In the genomic region with DNA sequence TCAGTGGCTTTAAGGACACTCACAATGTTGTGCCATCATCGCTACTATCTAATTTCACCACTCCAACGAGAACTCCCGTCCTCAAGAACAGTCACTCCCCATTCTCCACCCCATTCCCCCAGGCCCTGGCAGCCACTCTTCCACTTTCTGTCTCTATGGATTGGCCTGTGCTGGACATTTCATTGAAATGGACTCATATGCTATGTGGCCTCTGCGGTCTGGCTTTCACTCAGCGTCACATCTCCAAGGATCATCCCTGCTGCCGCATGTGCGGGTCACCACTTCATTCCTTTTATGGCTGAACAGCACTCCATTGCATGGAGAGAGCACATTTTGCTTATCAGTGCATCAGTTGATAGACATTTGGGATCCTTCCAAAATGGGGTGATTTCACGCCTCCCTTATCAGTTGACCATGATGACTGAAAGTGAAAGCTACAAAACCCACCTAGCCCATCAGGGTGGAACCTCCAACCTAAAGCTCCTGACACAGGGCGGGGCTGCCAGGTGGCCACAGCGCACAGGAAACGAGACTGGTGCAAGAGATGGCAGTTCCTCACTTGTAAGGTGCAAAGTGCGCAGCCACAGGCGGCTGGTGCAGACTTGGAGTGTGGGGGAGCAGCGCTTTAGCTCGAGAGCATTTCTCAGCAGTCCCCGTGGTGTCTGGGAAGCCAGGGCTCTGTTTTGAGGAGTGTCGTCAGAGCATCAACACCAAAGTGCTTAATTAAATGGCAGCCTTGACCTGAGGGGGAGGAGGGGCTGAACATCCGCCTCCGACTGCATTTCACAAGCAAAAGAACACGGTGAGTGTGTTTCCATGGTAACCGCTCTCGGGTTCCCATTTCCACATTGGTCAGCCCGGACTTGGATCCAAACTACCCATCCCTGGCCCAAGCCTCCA, we compare ENCODE assay signal across 8 cellular contexts. TPM values are rescaled to one million over a fixed set of nuclear protein-coding genes. Genes with fewer than 3 reads are reported as not detected.
DNase-seq lines count a peak whose midpoint lies in the region; ATAC-seq, FAIRE-seq and TF ChIP-seq lines count a peak whose summit lies in the region.

No MANE protein-coding gene starts in this region.

- no peak for TF ChIP-seq RAD21 in HepG2 (CRISPR knock-in tag; IDR thresholded peaks at IDR 0.05)

- H3K9me3 ChIP-seq in HepG2 (ENCODE audit: low read length) = no peaks in the 10 kb centered on the region

- no peaks in the 10 kb centered on the region for H3K79me2 ChIP-seq in HepG2 (ENCODE audit: insufficient read depth, low read length)

- H3K27me3 ChIP-seq in HepG2 (ENCODE audit: control insufficient read depth in 1 of 2, insufficient read depth in 2 of 2, low read length in 2 of 2) = no peaks in the 10 kb centered on the region

- 80% methylated on average over 19 of the region's 23 CpGs for WGBS in HepG2 (ENCODE audit: low lambda C conversion rate)

- CTCF ChIA-PET in HepG2 (lab: Yijun Ruan, JAX; ENCODE audit: low intra/inter-chr PET ratio, low total read pairs) = no interaction called here

- POLR2A ChIA-PET in HepG2 (lab: Yijun Ruan, JAX) = interaction anchor here (0.9 kb wide), 1 partner anchor 8 kb away, joined by 3 read pairs; no protein-coding TSS in a partner anchor

- no peak for TF ChIP-seq EP300 in HepG2 (IDR thresholded peaks at IDR 0.05; ENCODE audit: low read depth in 2 of 2, low read length in 2 of 2)
- TF ChIP-seq EP300 in HepG2 (CRISPR knock-in tag; IDR thresholded peaks at IDR 0.05; ENCODE audit: borderline replicate concordance) = no peak

- peak; percentile 4 for FAIRE-seq in HepG2 (lab: Jason Lieb, UNC)

- H3K9me3 Mint-ChIP-seq in stimulated activated naive CD8-positive, alpha-beta T cell treated with anti-CD3 and anti-CD28 coated beads, Interleukin-15, Interleukin-2, amounts not matched to agents 100 ng/mL and 50 ng/mL, for 24 hours = no peaks in the 10 kb centered on the region

- peaks cover 37% of the 10 kb centered on the region for H3K4me1 ChIP-seq in HepG2 (ENCODE audit: insufficient read depth, low read length)

- peak; percentile 56 for TF ChIP-seq POLR2A in GM18526 (IDR thresholded peaks at IDR 0.05; ENCODE audit: extremely low read depth, insufficient read length)
- no peak for TF ChIP-seq POLR2A in HepG2 (IDR thresholded peaks at IDR 0.05; ENCODE audit: insufficient read depth in 1 of 2, low read depth in 2 of 2, low read length in 2 of 2)

- peaks cover 63% of the 10 kb centered on the region for H3K4me1 Mint-ChIP-seq in stimulated activated naive CD8-positive, alpha-beta T cell treated with anti-CD3 and anti-CD28 coated beads, Interleukin-15, Interleukin-2, amounts not matched to agents 100 ng/mL and 50 ng/mL, for 24 hours (ENCODE audit: low read depth)

- no TSS peak for BruUV-seq in HepG2 (replicated peaks; lab: Mats Ljungman, UMichigan)

- no peaks in the 10 kb centered on the region for H3K27me3 Mint-ChIP-seq in stimulated activated naive CD8-positive, alpha-beta T cell treated with anti-CD3 and anti-CD28 coated beads, Interleukin-15, Interleukin-2, amounts not matched to agents 100 ng/mL and 50 ng/mL, for 24 hours

- H2AFZ ChIP-seq in HepG2 (ENCODE audit: low read length) = no peak overlapping the region

- peak overlapping the region; percentile 80 for H3K4me3 Mint-ChIP-seq in stimulated activated naive CD8-positive, alpha-beta T cell treated with anti-CD3 and anti-CD28 coated beads, Interleukin-15, Interleukin-2, amounts not matched to agents 100 ng/mL and 50 ng/mL, for 24 hours

- intact Hi-C loops in HepG2 (cut with micrococcal nuclease; ENCODE audit: unreplicated experiment) = no loop called here

- peak; percentile 74 for ATAC-seq in HG02623 (IDR thresholded peaks at IDR 0.05; ENCODE audit: unreplicated experiment)
- ATAC-seq in HepG2 = peak; percentile 36

- DNase-seq in NOMO-1 (lab: John Stamatoyannopoulos, UW; ENCODE audit: unreplicated experiment in 2 of 2) (peak; percentile 88 to 90), HepG2 (ENCODE audit: low spot score) (peak; percentile 36), globus pallidus (ENCODE audit: low spot score) (no peak), NCI-H774 (lab: John Stamatoyannopoulos, UW) (no peak)
- peak; percentile 89 for DNase-seq in activated effector memory CD4-positive, alpha-beta T cell treated with anti-CD3 and anti-CD28 coated beads, Interleukin-2, amount 50 U/mL, for 16 hours

- H3K27ac ChIP-seq in HepG2 (ENCODE audit: extremely low read length, insufficient read depth, low read length) = peak overlapping the region; percentile 4

- peaks cover 0 to 3% of the 10 kb centered on the region in 2 experiments; a peak in 1 of 5 replicates for H3K36me3 ChIP-seq in HepG2 (replicated peaks in 1 of 2; ENCODE audit: control insufficient read depth in 1 of 2, insufficient read depth in 2 of 2, low read length in 2 of 2)

- no peaks in the 10 kb centered on the region for H4K20me1 ChIP-seq in HepG2 (ENCODE audit: insufficient read depth, low read length)

- TF ChIP-seq CTCF in HepG2 (CRISPR knock-in tag; IDR thresholded peaks at IDR 0.05) = no peak

- H3K27ac Mint-ChIP-seq in stimulated activated naive CD8-positive, alpha-beta T cell treated with anti-CD3 and anti-CD28 coated beads, Interleukin-15, Interleukin-2, amounts not matched to agents 100 ng/mL and 50 ng/mL, for 24 hours = peak overlapping the region; percentile 90

- no peak overlapping the region for H3K9ac ChIP-seq in HepG2 (ENCODE audit: insufficient read depth, low read depth, low read length)

- H3K4me2 ChIP-seq in HepG2 (ENCODE audit: low read depth, low read length) = no peak overlapping the region

- in situ Hi-C loops in HepG2 (cut with HindIII; ENCODE audit: extremely low pct_ligation_motif_present, low pct_unique_long_range_greater_than_20kb) = no loop called here

- peaks cover 76% of the 10 kb centered on the region for H3K36me3 Mint-ChIP-seq in stimulated activated naive CD8-positive, alpha-beta T cell treated with anti-CD3 and anti-CD28 coated beads, Interleukin-15, Interleukin-2, amounts not matched to agents 100 ng/mL and 50 ng/mL, for 24 hours (ENCODE audit: low read depth)

- no peak overlapping the region for H3K4me3 ChIP-seq in HepG2 (replicated peaks in 1 of 3; ENCODE audit: insufficient read depth in 1 of 3, low read depth in 2 of 3, low read length in 3 of 3)

TF ChIP-seq in HepG2, 621 proteins besides CTCF, POLR2A, EP300 and RAD21 (continues in another document):
- TF ChIP-seq KDM5B (CRISPR knock-in tag; IDR thresholded peaks at IDR 0.05; ENCODE audit: borderline replicate concordance) = 0 out of 2 replicates have a peak, but pooled peaks have one; percentile 32
- peak; percentile 57 for TF ChIP-seq HNF4A (CRISPR knock-in tag; IDR thresholded peaks at IDR 0.05)
- TF ChIP-seq HOXA3 (CRISPR knock-in tag; IDR thresholded peaks at IDR 0.05) = peak; percentile 50
- TF ChIP-seq GABPA (IDR thresholded peaks at IDR 0.05; ENCODE audit: low read depth, low read length) = no peak
- TF ChIP-seq GABPA (CRISPR knock-in tag; IDR thresholded peaks at IDR 0.05; ENCODE audit: low read depth) = 0 out of 2 replicates have a peak, but pooled peaks have one; percentile 25

RNA-seq across cellular contexts. Expression of a gene that starts 23.8 kb away (rescaled TPM):
- total RNA-seq in HepG2 (2016; rRNA removed; fragmentation: Illumina TruSeq; extraction: Trizol) = 8.6 and 8.7 TPM in 2 replicates
- 5.8 and 8.7 TPM in 2 replicates for total RNA-seq in HepG2 (2016; cell fraction: cytosol; rRNA removed; fragmentation: Illumina TruSeq; extraction: Trizol; ENCODE audit: low read depth)
- total RNA-seq in HepG2 (2016; cell fraction: insoluble cytoplasmic fraction; rRNA removed; fragmentation: Illumina TruSeq; extraction: Trizol) = 7.3 and 9.2 TPM in 2 replicates
- total RNA-seq in HepG2 (2016; cell fraction: membrane; rRNA removed; fragmentation: Illumina TruSeq; extraction: Trizol) = 14.0 and 18.2 TPM in 2 replicates
- total RNA-seq in HepG2 (2016; cell fraction: nucleus; rRNA removed; fragmentation: Illumina TruSeq; extraction: Trizol) = 3.7 and 4.3 TPM in 2 replicates
- polyA plus RNA-seq in HepG2 (2011; rRNA removed) = 9.7 and 16.9 TPM in 2 replicates
- 8.5 and 16.0 TPM in 2 replicates for polyA plus RNA-seq in HepG2 (2011; cell fraction: cytosol; rRNA removed)
- 5.1 and 7.3 TPM in 2 replicates for polyA plus RNA-seq in HepG2 (2011; cell fraction: nucleus; rRNA removed)
- 8.5 and 17.2 TPM in 2 replicates for polyA plus RNA-seq in HepG2 (2012)
- polyA plus RNA-seq in HepG2 (2016; cell fraction: cytosol; fragmentation: Illumina TruSeq; extraction: Trizol; ENCODE audit: low read depth) = 15.3 and 18.5 TPM in 2 replicates
- 17.5 and 21.2 TPM in 2 replicates for polyA plus RNA-seq in HepG2 (2016; cell fraction: insoluble cytoplasmic fraction; fragmentation: Illumina TruSeq; extraction: Trizol; ENCODE audit: low read depth)
- 23.1 and 28.6 TPM in 2 replicates for polyA plus RNA-seq in HepG2 (2016; cell fraction: membrane; fragmentation: Illumina TruSeq; extraction: Trizol; ENCODE audit: low read depth)
- polyA plus RNA-seq in HepG2 (2016; cell fraction: nucleus; fragmentation: Illumina TruSeq; extraction: Trizol; ENCODE audit: insufficient read depth, low read depth) = 10.8 and 11.4 TPM in 2 replicates
- 13.8 and 51.4 TPM in 2 replicates for polyA minus RNA-seq in HepG2 (2011; rRNA and poly(A)+ RNA removed; ENCODE audit: low replicate concordance)
- 3.7 and 9.1 TPM in 2 replicates for polyA minus RNA-seq in HepG2 (2011; cell fraction: cytosol; rRNA and poly(A)+ RNA removed)
- 3.7 and 4.8 TPM in 2 replicates for polyA minus RNA-seq in HepG2 (2011; cell fraction: nucleus; rRNA and poly(A)+ RNA removed)

RNA-seq across cellular contexts. Expression of a gene that starts 54.2 kb away (rescaled TPM):
- total RNA-seq in HepG2 (2016; rRNA removed; fragmentation: Illumina TruSeq; extraction: Trizol) = 23.6 and 24.3 TPM in 2 replicates
- total RNA-seq in HepG2 (2016; cell fraction: cytosol; rRNA removed; fragmentation: Illumina TruSeq; extraction: Trizol; ENCODE audit: low read depth) = 5.2 and 5.7 TPM in 2 replicates
- 19.7 and 25.5 TPM in 2 replicates for total RNA-seq in HepG2 (2016; cell fraction: insoluble cytoplasmic fraction; rRNA removed; fragmentation: Illumina TruSeq; extraction: Trizol)
- total RNA-seq in HepG2 (2016; cell fraction: membrane; rRNA removed; fragmentation: Illumina TruSeq; extraction: Trizol) = 13.6 and 13.8 TPM in 2 replicates
- 19.3 and 23.7 TPM in 2 replicates for total RNA-seq in HepG2 (2016; cell fraction: nucleus; rRNA removed; fragmentation: Illumina TruSeq; extraction: Trizol)
- polyA plus RNA-seq in HepG2 (2011; rRNA removed) = 26.0 and 34.9 TPM in 2 replicates
- polyA plus RNA-seq in HepG2 (2011; cell fraction: cytosol; rRNA removed) = 19.5 and 24.5 TPM in 2 replicates
- 101 and 113 TPM in 2 replicates for polyA plus RNA-seq in HepG2 (2011; cell fraction: nucleus; rRNA removed)
- polyA plus RNA-seq in HepG2 (2012) = 13.5 and 16.7 TPM in 2 replicates
- polyA plus RNA-seq in HepG2 (2016; cell fraction: cytosol; fragmentation: Illumina TruSeq; extraction: Trizol; ENCODE audit: low read depth) = 3.3 and 4.5 TPM in 2 replicates
- 12.0 and 13.5 TPM in 2 replicates for polyA plus RNA-seq in HepG2 (2016; cell fraction: insoluble cytoplasmic fraction; fragmentation: Illumina TruSeq; extraction: Trizol; ENCODE audit: low read depth)
- polyA plus RNA-seq in HepG2 (2016; cell fraction: membrane; fragmentation: Illumina TruSeq; extraction: Trizol; ENCODE audit: low read depth) = 5.3 and 6.0 TPM in 2 replicates
- polyA plus RNA-seq in HepG2 (2016; cell fraction: nucleus; fragmentation: Illumina TruSeq; extraction: Trizol; ENCODE audit: insufficient read depth, low read depth) = 30.5 and 31.5 TPM in 2 replicates
- 18.8 and 92.4 TPM in 2 replicates for polyA minus RNA-seq in HepG2 (2011; rRNA and poly(A)+ RNA removed; ENCODE audit: low replicate concordance)
- 32.9 and 39.6 TPM in 2 replicates for polyA minus RNA-seq in HepG2 (2011; cell fraction: cytosol; rRNA and poly(A)+ RNA removed)
- 40.4 and 48.1 TPM in 2 replicates for polyA minus RNA-seq in HepG2 (2011; cell fraction: nucleus; rRNA and poly(A)+ RNA removed)

Comparison
In these comparisons a context has a peak if more than half of its experiments do, and no peak if none do; other contexts are left out.
1. DNase-seq: peak in NOMO-1 (2 of 2), activated effector memory CD4-positive, alpha-beta T cell treated with anti-CD3 and anti-CD28 coated beads, Interleukin-2, amount 50 U/mL, for 16 hours (single experiment) and HepG2 (single experiment); none in globus pallidus (single experiment) and NCI-H774 (single experiment).